8 cellular contexts compared by ENCODE assay signal in genomic region chr20:31517373-31517772, GRCh38. TPM values are rescaled to one million over a fixed set of nuclear protein-coding genes. Genes with fewer than 3 reads are reported as not detected.
DNase-seq lines count a peak whose midpoint lies in the region; ATAC-seq and TF ChIP-seq lines count a peak whose summit lies in the region.

No MANE protein-coding gene starts in this region.

- in situ Hi-C loops in G401 (cut with HindIII; ENCODE audit: low sequenced_read_pairs) = no loop called here

- TF ChIP-seq CTCF in thyroid gland (IDR thresholded peaks at IDR 0.05) = peak in 4 of 6 experiments; percentile 11 to 21 (median 16)

- H3K36me3 ChIP-seq in thyroid gland = no peaks in the 10 kb centered on the region

- peaks cover 27 to 54% of the 10 kb centered on the region in 2 donors for H3K4me1 ChIP-seq in thyroid gland

- intact Hi-C loops in thyroid gland (cut with DNase I) (no loop called here), posterior vena cava (cut with DNase I) (no loop called here)

- DNase-seq in 8988T (peak; percentile 77), G401 (ENCODE audit: low spot score) (peak; percentile 33), RKO (ENCODE audit: low spot score) (peak; percentile 84), fibroblast of peridontal ligament (ENCODE audit: extremely low read depth) (peak; percentile 72), thyroid gland (peak; percentile 41 to 58), NCI-H187 (lab: John Stamatoyannopoulos, UW) (no peak), posterior vena cava (ENCODE audit: low spot score) (no peak)

- no peak for ATAC-seq in HG02970 (IDR thresholded peaks at IDR 0.05; ENCODE audit: low FRiP score, unreplicated experiment)

- no peak overlapping the region for H3K4me3 ChIP-seq in thyroid gland (replicated peaks in 1 of 3)

- no peaks in the 10 kb centered on the region for H3K9me3 ChIP-seq in thyroid gland

- no peak overlapping the region for H3K27ac ChIP-seq in thyroid gland

- no peak for TF ChIP-seq POLR2A in thyroid gland (IDR thresholded peaks at IDR 0.05)

- WGBS in thyroid gland, 2 donors = 68 to 73% methylated on average over 4 of the region's 4 CpGs

- H3K27me3 ChIP-seq in thyroid gland = no peaks in the 10 kb centered on the region

RNA-seq across cellular contexts. Expression of gene HM13, which starts 3.1 kb away (rescaled TPM):
- total RNA-seq in G401 (2014; rRNA removed; shearing (Covaris generic)) = 124 and 138 TPM in 2 replicates
- total RNA-seq in thyroid gland (100 to 1,000 TPM in 2 of 4 donors, 10 to 100 TPM in 2; 82.8 to 136 (median 111) TPM), posterior vena cava (100 to 1,000 TPM; 118 TPM)

RNA-seq across cellular contexts. Expression of gene REM1, which starts 42.3 kb away (rescaled TPM):
- total RNA-seq in G401 (2014; rRNA removed; shearing (Covaris generic)) = not detected in 2 replicates
- total RNA-seq in thyroid gland (1 to 10 TPM in 2 of 4 donors, under 1 TPM in 2; 0.54 to 3.4 (median 0.98) TPM), posterior vena cava (1 to 10 TPM; 5.2 to 6.7 TPM)

RNA-seq across cellular contexts. Expression of gene DEFB124, which starts 42.4 kb away (rescaled TPM):
- not detected in 2 replicates for total RNA-seq in G401 (2014; rRNA removed; shearing (Covaris generic))
- not detected for total RNA-seq in thyroid gland
- total RNA-seq in posterior vena cava = 1 to 10 TPM in 1 of 2 donors, under 1 TPM in 1; 0.76 to 2.9 TPM

Comparison
In these comparisons a context has a peak if more than half of its experiments do, and no peak if none do; other contexts are left out.
1. DNase-seq: peak in 8988T (single experiment), G401 (single experiment), RKO (single experiment), fibroblast of peridontal ligament (single experiment) and thyroid gland (2 of 2); none in NCI-H187 (0 of 2) and posterior vena cava (single experiment).